Comparison of ENCODE assay signal across 12 cellular contexts in genomic region chr10:119252470-119253151, GRCh38. TPM values are rescaled to one million over a fixed set of nuclear protein-coding genes. Genes with fewer than 3 reads are reported as not detected.
DNase-seq lines count a peak whose midpoint lies in the region; ATAC-seq, FAIRE-seq and TF ChIP-seq lines count a peak whose summit lies in the region.
"Had no signal": no experiment of that assay in that cellular context is flagged by ENCODE, and none has a peak within 500 bp of the region (broad histone marks: within the 10 kb centered on the region; RNA-seq: fewer than 3 reads in every experiment).

No MANE protein-coding gene starts in this region.

- H3K27ac ChIP-seq in IMR-90 (ENCODE audit: insufficient read depth, low read length) (peak overlapping the region; percentile 87), astrocyte (ENCODE audit: low read depth, low read length) (peak overlapping the region; percentile 94), lower lobe of right lung (peak overlapping the region; percentile 76)

- FAIRE-seq in astrocyte (lab: Jason Lieb, UNC) = no peak
- FAIRE-seq: GM18507 had no signal

- TF ChIP-seq CTCF in IMR-90 (conservative IDR thresholded peaks at IDR 0.05; ENCODE audit: low read depth, low read length) = no peak
- no peak for TF ChIP-seq CTCF in astrocyte (IDR thresholded peaks at IDR 0.05; ENCODE audit: insufficient read depth, low read depth, low read length)
- no peak for TF ChIP-seq CTCF in lower lobe of right lung (IDR thresholded peaks at IDR 0.05)

- peak overlapping the region; percentile 60 for H2BK20ac ChIP-seq in IMR-90 (ENCODE audit: low read depth, low read length)

- in situ Hi-C loops in IMR-90 (cut with MboI; ENCODE audit: low sequenced_read_pairs) = no loop called here

- H2AFZ ChIP-seq in IMR-90 (replicated peaks; ENCODE audit: low read length, poor library complexity) (no peak overlapping the region), astrocyte (ENCODE audit: low read depth, low read length) (no peak overlapping the region)

- peak overlapping the region; percentile 86 for H3K23ac ChIP-seq in IMR-90 (ENCODE audit: low read depth, low read length)

- H3K4me3 ChIP-seq in IMR-90 (ENCODE audit: insufficient read depth, low read depth, low read length) = no peak overlapping the region
- peak overlapping the region; percentile 22 for H3K4me3 ChIP-seq in astrocyte (ENCODE audit: insufficient read depth, low read depth, low read length)
- no peak overlapping the region for H3K4me3 ChIP-seq in lower lobe of right lung

- peaks cover 36% of the 10 kb centered on the region for H3K9me1 ChIP-seq in IMR-90 (ENCODE audit: insufficient read depth, low read length)

- intact Hi-C loops in IMR-90 (cut with micrococcal nuclease) = no loop called here
- intact Hi-C loops in lower lobe of right lung (cut with DNase I) = loop anchor here (10.0 kb wide), 1 partner anchor 48 kb away; the partner anchor contains the start of gene GRK5

- H3K4ac ChIP-seq in IMR-90 (ENCODE audit: low read depth, low read length) = peak overlapping the region; percentile 93

- 94% methylated on average over 3 of the region's 10 CpGs; no CpG with 5 or more reads in 1 of the 2 experiments for WGBS in IMR-90 (ENCODE audit: extremely low coverage in 2 of 2, insufficient read length in 1 of 2), 2 experiments

- peaks cover 69% of the 10 kb centered on the region for H4K20me1 ChIP-seq in IMR-90 (ENCODE audit: insufficient read depth, low read length)
- H4K20me1 ChIP-seq in astrocyte (ENCODE audit: insufficient read depth, low read length) = no peaks in the 10 kb centered on the region

- H3K9me3 ChIP-seq in IMR-90 (ENCODE audit: control insufficient read depth, insufficient read depth, low read length) (no peaks in the 10 kb centered on the region), astrocyte (ENCODE audit: insufficient read depth, low read depth, low read length) (no peaks in the 10 kb centered on the region), lower lobe of right lung (no peaks in the 10 kb centered on the region)

- no peak for DNase-seq in IMR-90
- DNase-seq in astrocyte (ENCODE audit: low read depth) = no peak
- DNase-seq in lower lobe of right lung = no peak
- DNase-seq in effector CD4-positive, alpha-beta T cell = no peak
- DNase-seq in LoVo (ENCODE audit: low spot score) = no peak
- DNase-seq: DND-41, MM.1S, NCI-H69 had no signal

- peaks cover 41% of the 10 kb centered on the region for H3K4me1 Mint-ChIP-seq in astrocyte (ENCODE audit: low read depth, unreplicated experiment)
- H3K4me1 Mint-ChIP-seq in stimulated activated memory B cell treated with anti-CD40 and anti-IgM and Interleukin-4, amounts not matched to agents 10 μg/mL and 1 μg/mL and 100 μg/mL, for 72 hours = peaks cover 51% of the 10 kb centered on the region

- POLR2A ChIA-PET in IMR-90 (lab: Charles Lee; ENCODE audit: unreplicated experiment) = interaction anchor here (0.8 kb wide), 1 partner anchor 150 kb away, joined by 3 read pairs; no protein-coding TSS in a partner anchor

- H4K5ac ChIP-seq in IMR-90 (ENCODE audit: low read depth, low read length) = peak overlapping the region; percentile 54

- peak overlapping the region; percentile 93 for H2BK15ac ChIP-seq in IMR-90 (ENCODE audit: low read depth, low read length)

- H3K4me2 ChIP-seq in IMR-90 (ENCODE audit: low read depth, low read length) = peak overlapping the region; percentile 41; the same call in 1 of the 2 replicates
- H3K4me2 ChIP-seq in astrocyte (ENCODE audit: low read length) = peak overlapping the region; percentile 76

- H2BK5ac ChIP-seq in IMR-90 (ENCODE audit: low read depth, low read length, poor library complexity, severe bottlenecking) = peak overlapping the region; percentile 58

- peak overlapping the region; percentile 27 for H3K4me3 Mint-ChIP-seq in astrocyte (ENCODE audit: unreplicated experiment)
- H3K4me3 Mint-ChIP-seq in stimulated activated memory B cell treated with anti-CD40 and anti-IgM and Interleukin-4, amounts not matched to agents 10 μg/mL and 1 μg/mL and 100 μg/mL, for 72 hours = no peak overlapping the region

- H3K9me3 Mint-ChIP-seq in astrocyte (ENCODE audit: unreplicated experiment) = no peaks in the 10 kb centered on the region
- no peaks in the 10 kb centered on the region for H3K9me3 Mint-ChIP-seq in stimulated activated memory B cell treated with anti-CD40 and anti-IgM and Interleukin-4, amounts not matched to agents 10 μg/mL and 1 μg/mL and 100 μg/mL, for 72 hours

- no peaks in the 10 kb centered on the region for H3K36me3 Mint-ChIP-seq in astrocyte (ENCODE audit: low read depth, unreplicated experiment)
- peaks cover 7% of the 10 kb centered on the region for H3K36me3 Mint-ChIP-seq in stimulated activated memory B cell treated with anti-CD40 and anti-IgM and Interleukin-4, amounts not matched to agents 10 μg/mL and 1 μg/mL and 100 μg/mL, for 72 hours

- dilution Hi-C loops in IMR-90 (cut with HindIII; ENCODE audit: low sequenced_read_pairs, unreplicated experiment) = no loop called here

- no peak for TF ChIP-seq RAD21 in IMR-90 (IDR thresholded peaks at IDR 0.05; ENCODE audit: low read length)

- CTCF ChIA-PET in IMR-90 (lab: Yijun Ruan, JAX) = interaction anchor here (0.6 to 1.0 kb wide), 3 partner anchors 43 to 193 kb away, joined by 3 read pairs; no protein-coding TSS in a partner anchor

- peak overlapping the region; percentile 97 for H2AK5ac ChIP-seq in IMR-90 (ENCODE audit: low read depth, low read length)

- H3K27me3 ChIP-seq in IMR-90 (ENCODE audit: control insufficient read depth, insufficient read depth, low read length) (no peaks in the 10 kb centered on the region), astrocyte (ENCODE audit: insufficient read depth, low read length) (no peaks in the 10 kb centered on the region), lower lobe of right lung (ENCODE audit: low read depth) (no peaks in the 10 kb centered on the region)

- H3K36me3 ChIP-seq in IMR-90 (ENCODE audit: control insufficient read depth, insufficient read depth, low read length) (peaks cover 10% of the 10 kb centered on the region), astrocyte (ENCODE audit: insufficient read depth, low read length) (no peaks in the 10 kb centered on the region), lower lobe of right lung (no peaks in the 10 kb centered on the region)

- peak overlapping the region; percentile 25 to 41; a peak in 3 of 4 replicates for H4K8ac ChIP-seq in IMR-90 (ENCODE audit: low read depth in 2 of 2, low read length in 2 of 2)

- ATAC-seq in IMR-90 (ENCODE audit: low read depth) = no peak
- no peak for ATAC-seq in lower lobe of right lung
- no peak for ATAC-seq in stimulated activated memory B cell treated with anti-CD40 and anti-IgM and Interleukin-4, amounts not matched to agents 10 μg/mL and 1 μg/mL and 100 μg/mL, for 72 hours
- ATAC-seq in HG02759 (IDR thresholded peaks at IDR 0.05; ENCODE audit: unreplicated experiment) = no peak
- no peak for ATAC-seq in HG02970 (IDR thresholded peaks at IDR 0.05; ENCODE audit: low FRiP score, unreplicated experiment)

- H3K9ac ChIP-seq in IMR-90 (ENCODE audit: low read depth, low read length) (peak overlapping the region; percentile 26), astrocyte (ENCODE audit: low read length) (peak overlapping the region; percentile 85)

- peak overlapping the region; percentile 72 for H2BK120ac ChIP-seq in IMR-90 (ENCODE audit: low read depth, low read length)

- no TSS peak for BruUV-seq in IMR-90 (replicated peaks; lab: Mats Ljungman, UMichigan)

- H3K4me1 ChIP-seq in IMR-90 (ENCODE audit: control insufficient read depth, insufficient read depth, low read length) (peaks cover 47% of the 10 kb centered on the region), astrocyte (ENCODE audit: insufficient read depth, low read length) (peaks cover 58% of the 10 kb centered on the region), lower lobe of right lung (peaks cover 69% of the 10 kb centered on the region)

- peak overlapping the region; percentile 48 for H4K91ac ChIP-seq in IMR-90 (ENCODE audit: insufficient read depth, low read depth, low read length)

- 0 out of 2 replicates have a peak overlapping the region, but pooled peaks have one; percentile 36 for H3K56ac ChIP-seq in IMR-90 (ENCODE audit: extremely low read depth, insufficient read depth, low read length)

- TF ChIP-seq POLR2A in IMR-90 (IDR thresholded peaks at IDR 0.05; ENCODE audit: low read depth, low read length) = no peak

- peak overlapping the region; percentile 86 for H3K14ac ChIP-seq in IMR-90 (replicated peaks; ENCODE audit: low read depth, low read length)

- peak overlapping the region; percentile 73 for H3K18ac ChIP-seq in IMR-90 (ENCODE audit: low read depth, low read length)

- H3K27ac Mint-ChIP-seq in astrocyte (ENCODE audit: unreplicated experiment) = peak overlapping the region; percentile 100
- peak overlapping the region; percentile 92 for H3K27ac Mint-ChIP-seq in stimulated activated memory B cell treated with anti-CD40 and anti-IgM and Interleukin-4, amounts not matched to agents 10 μg/mL and 1 μg/mL and 100 μg/mL, for 72 hours

- H3K27me3 Mint-ChIP-seq in astrocyte (ENCODE audit: low read depth, unreplicated experiment) = no peaks in the 10 kb centered on the region
- no peaks in the 10 kb centered on the region for H3K27me3 Mint-ChIP-seq in stimulated activated memory B cell treated with anti-CD40 and anti-IgM and Interleukin-4, amounts not matched to agents 10 μg/mL and 1 μg/mL and 100 μg/mL, for 72 hours

- peaks cover 44% of the 10 kb centered on the region for H3K79me2 ChIP-seq in astrocyte (ENCODE audit: insufficient read depth, low read length)

- peaks cover 38 to 82% of the 10 kb centered on the region in 2 experiments for H3K79me1 ChIP-seq in IMR-90 (ENCODE audit: low read depth in 1 of 2, low read length in 2 of 2)

- H2AK9ac ChIP-seq in IMR-90 (replicated peaks; ENCODE audit: low read depth, low read length, poor library complexity) = no peak overlapping the region

TF ChIP-seq in IMR-90, 13 proteins besides CTCF, POLR2A, EP300 and RAD21:
- TF ChIP-seq BHLHE40 (IDR thresholded peaks at IDR 0.05; ENCODE audit: low read depth, low read length) (no peak), RCOR1 (IDR thresholded peaks at IDR 0.05; ENCODE audit: insufficient replicate concordance, low read length) (no peak), RFX5 (IDR thresholded peaks at IDR 0.05; ENCODE audit: low read depth, low read length) (no peak), MXI1 (IDR thresholded peaks at IDR 0.05; ENCODE audit: borderline replicate concordance, low read depth, low read length) (no peak), MAFK (IDR thresholded peaks at IDR 0.05; ENCODE audit: low read depth, low read length) (no peak)

RNA-seq across cellular contexts. Expression of gene GRK5, which starts 45.2 kb away (rescaled TPM):
- total RNA-seq in IMR-90 (2012; rRNA removed) (11.9 and 12.9 TPM in 2 replicates), astrocyte (6.8 and 8.5 TPM in 2 replicates), lower lobe of right lung (68.7 TPM)
- 13.7 and 16.3 TPM in 2 replicates for polyA plus RNA-seq in IMR-90 (2012; rRNA removed)
- polyA plus RNA-seq in IMR-90 (2012; cell fraction: cytosol; rRNA removed) = 14.9 and 16.1 TPM in 2 replicates
- 13.4 and 27.1 TPM in 2 replicates for polyA plus RNA-seq in IMR-90 (2012; cell fraction: nucleus; rRNA removed; ENCODE audit: low replicate concordance)
